1 cellular context compared by ENCODE assay signal in genomic region chr14:21097616-21098133, GRCh38.
TF ChIP-seq lines count a peak whose summit lies in the region.

No MANE protein-coding gene starts in this region.

TF ChIP-seq in K562, 482 proteins besides CTCF, POLR2A, EP300 and RAD21:
- no peak for TF ChIP-seq MITF (IDR thresholded peaks at IDR 0.05)
- TF ChIP-seq ZBTB7A (IDR thresholded peaks at IDR 0.05; ENCODE audit: borderline replicate concordance, control insufficient read depth, low read depth, low read length) = peak; percentile 10; the same call in 1 of the 2 replicates
- no peak for TF ChIP-seq PURB (CRISPR knock-in tag; IDR thresholded peaks at IDR 0.05; ENCODE audit: low read depth)
- no peak for TF ChIP-seq ZEB2 (IDR thresholded peaks at IDR 0.05)
- TF ChIP-seq ZNF507 (tag; conservative IDR thresholded peaks at IDR 0.05) = no peak
- no peak for TF ChIP-seq ZNF740 (CRISPR knock-in tag; IDR thresholded peaks at IDR 0.05)
- TF ChIP-seq ZNF740 (tag; IDR thresholded peaks at IDR 0.05) = peak in 1 of 2 experiments; percentile 80; a peak in 2 of 4 replicates
- no peak for TF ChIP-seq ZNF518B (CRISPR knock-in tag; IDR thresholded peaks at IDR 0.05)
- no peak for TF ChIP-seq SETDB1 (IDR thresholded peaks at IDR 0.05; ENCODE audit: low read length)
- no peak for TF ChIP-seq IFI16 (CRISPR knock-in tag; IDR thresholded peaks at IDR 0.05)
- TF ChIP-seq USF2 (CRISPR knock-in tag; IDR thresholded peaks at IDR 0.05) = no peak
- TF ChIP-seq CBX5 (IDR thresholded peaks at IDR 0.05; ENCODE audit: borderline replicate concordance, low read depth) = no peak
- TF ChIP-seq SRSF7 (optimal IDR thresholded peaks at IDR 0.05; ENCODE audit: low read depth, low read length) = no peak
- no peak for TF ChIP-seq PTRF (tag; IDR thresholded peaks at IDR 0.05)
- TF ChIP-seq KHSRP (IDR thresholded peaks at IDR 0.05) = no peak
- no peak for TF ChIP-seq PHF21A (IDR thresholded peaks at IDR 0.05; ENCODE audit: borderline replicate concordance, low read depth)
- no peak for TF ChIP-seq ZNF778 (CRISPR knock-in tag; IDR thresholded peaks at IDR 0.05)
